ENCODE assay signal across 8 cellular contexts in genomic region chr1:99970713-99971255, GRCh38. TPM values are rescaled to one million over a fixed set of nuclear protein-coding genes. Genes with fewer than 3 reads are reported as not detected.
DNase-seq lines count a peak whose midpoint lies in the region; TF ChIP-seq lines count a peak whose summit lies in the region.

No MANE protein-coding gene starts in this region.

- H3K4me1 ChIP-seq in ascending aorta (peaks cover 2 to 4% of the 10 kb centered on the region in 2 donors), liver (ENCODE audit: control insufficient read depth in 4 of 4, insufficient read depth in 4 of 4, low read length in 3 of 4) (peaks cover 5 to 46% (median 23%) of the 10 kb centered on the region in 4 donors)

- intact Hi-C loops in ascending aorta (cut with DNase I): no loop called here

- TF ChIP-seq RAD21 in liver (IDR thresholded peaks at IDR 0.05): no peak

- no peaks in the 10 kb centered on the region for H3K27me3 Mint-ChIP-seq in activated naive CD4-positive, alpha-beta T cell treated with anti-CD3 and anti-CD28 coated beads, Interleukin-2, amount 50 U/mL, for 24 hours
- H3K27me3 Mint-ChIP-seq in type B pancreatic cell: no peaks in the 10 kb centered on the region

- peaks cover 4% of the 10 kb centered on the region for H3K36me3 Mint-ChIP-seq in activated naive CD4-positive, alpha-beta T cell treated with anti-CD3 and anti-CD28 coated beads, Interleukin-2, amount 50 U/mL, for 24 hours
- peaks cover 6% of the 10 kb centered on the region for H3K36me3 Mint-ChIP-seq in type B pancreatic cell

- peaks cover 7 to 10% of the 10 kb centered on the region in 2 donors for H3K36me3 ChIP-seq in ascending aorta
- peaks cover 0 to 4% (median 0%) of the 10 kb centered on the region in 4 donors for H3K36me3 ChIP-seq in liver (ENCODE audit: control insufficient read depth in 4 of 4, insufficient read depth in 3 of 4, low read depth in 1 of 4, low read length in 3 of 4)

- peak overlapping the region; percentile 46 to 57 for H3K9ac ChIP-seq in liver (ENCODE audit: low read depth in 1 of 2, low read length in 2 of 2)

- H3K4me3 ChIP-seq in ascending aorta: peak overlapping the region; percentile 82 to 85
- H3K4me3 ChIP-seq in liver (ENCODE audit: low read depth in 1 of 3, low read length in 3 of 3): peak overlapping the region; percentile 66 to 93 (median 68)

- DNase-seq in activated naive CD4-positive, alpha-beta T cell (lab: John Stamatoyannopoulos, UW): no peak
- DNase-seq in ascending aorta (ENCODE audit: low spot score in 2 of 2): no peak
- DNase-seq in type B pancreatic cell (ENCODE audit: extremely low spot score, unreplicated experiment): no peak
- no peak for DNase-seq in NOMO-1 treated with DMSO at 0.1 percent for 48 hours (lab: John Stamatoyannopoulos, UW; ENCODE audit: unreplicated experiment)
- DNase-seq in GDM1 (lab: John Stamatoyannopoulos, UW): no peak
- no peak for DNase-seq in KG1 (lab: John Stamatoyannopoulos, UW)

- H3K9me3 Mint-ChIP-seq in activated naive CD4-positive, alpha-beta T cell treated with anti-CD3 and anti-CD28 coated beads, Interleukin-2, amount 50 U/mL, for 24 hours: no peaks in the 10 kb centered on the region
- no peaks in the 10 kb centered on the region for H3K9me3 Mint-ChIP-seq in type B pancreatic cell

- no peak for TF ChIP-seq CTCF in ascending aorta (IDR thresholded peaks at IDR 0.05)
- no peak for TF ChIP-seq CTCF in liver (IDR thresholded peaks at IDR 0.05; ENCODE audit: low read depth, low read length, missing input control)
- no peak for TF ChIP-seq CTCF in type B pancreatic cell (conservative IDR thresholded peaks at IDR 0.05)

- H3K27ac ChIP-seq in ascending aorta: no peak overlapping the region
- no peak overlapping the region for H3K27ac ChIP-seq in liver (ENCODE audit: low read depth in 1 of 2, low read length in 2 of 2)

- peak overlapping the region; percentile 94 for H3K4me3 Mint-ChIP-seq in activated naive CD4-positive, alpha-beta T cell treated with anti-CD3 and anti-CD28 coated beads, Interleukin-2, amount 50 U/mL, for 24 hours
- H3K4me3 Mint-ChIP-seq in type B pancreatic cell: peak overlapping the region; percentile 98

- H3K27ac Mint-ChIP-seq in activated naive CD4-positive, alpha-beta T cell treated with anti-CD3 and anti-CD28 coated beads, Interleukin-2, amount 50 U/mL, for 24 hours: peak overlapping the region; percentile 91
- peak overlapping the region; percentile 99 for H3K27ac Mint-ChIP-seq in type B pancreatic cell

- H3K27me3 ChIP-seq in ascending aorta (no peaks in the 10 kb centered on the region), liver (ENCODE audit: control insufficient read depth in 4 of 4, insufficient read depth in 4 of 4, low read length in 3 of 4) (no peaks in the 10 kb centered on the region)

- H3K9me3 ChIP-seq in ascending aorta (no peaks in the 10 kb centered on the region), liver (ENCODE audit: control insufficient read depth in 4 of 4, low read length in 3 of 4) (no peaks in the 10 kb centered on the region)

- peaks cover 36% of the 10 kb centered on the region for H3K4me1 Mint-ChIP-seq in activated naive CD4-positive, alpha-beta T cell treated with anti-CD3 and anti-CD28 coated beads, Interleukin-2, amount 50 U/mL, for 24 hours
- H3K4me1 Mint-ChIP-seq in type B pancreatic cell (ENCODE audit: unreplicated experiment): peaks cover 9% of the 10 kb centered on the region

- 48% methylated on average over 7 of the region's 7 CpGs for WGBS in liver

TF ChIP-seq in liver, 16 proteins besides CTCF, POLR2A, EP300 and RAD21:
- TF ChIP-seq GABPA (IDR thresholded peaks at IDR 0.05 in 1 of 2, conservative IDR thresholded peaks at IDR 0.05 in 1 of 2): no peak
- no peak for TF ChIP-seq ZBTB33 (IDR thresholded peaks at IDR 0.05)
- TF ChIP-seq MAX (IDR thresholded peaks at IDR 0.05): no peak
- TF ChIP-seq ATF3 (IDR thresholded peaks at IDR 0.05): no peak
- TF ChIP-seq REST (IDR thresholded peaks at IDR 0.05): no peak
- no peak for TF ChIP-seq FOXA2 (IDR thresholded peaks at IDR 0.05)
- TF ChIP-seq YY1 (IDR thresholded peaks at IDR 0.05): no peak
- TF ChIP-seq SP1 (IDR thresholded peaks at IDR 0.05): no peak
- no peak for TF ChIP-seq NR2F2 (IDR thresholded peaks at IDR 0.05)
- TF ChIP-seq HNF4A (conservative IDR thresholded peaks at IDR 0.05): no peak
- no peak for TF ChIP-seq RXRA (IDR thresholded peaks at IDR 0.05)
- TF ChIP-seq EGR1 (IDR thresholded peaks at IDR 0.05; ENCODE audit: low read depth in 2 of 2): no peak
- TF ChIP-seq HNF4G (IDR thresholded peaks at IDR 0.05): no peak
- no peak for TF ChIP-seq TAF1 (conservative IDR thresholded peaks at IDR 0.05)
- no peak for TF ChIP-seq FOXA1 (IDR thresholded peaks at IDR 0.05)

RNA-seq across cellular contexts. Expression of gene SLC35A3, which starts 1.0 kb away (rescaled TPM):
- 8.4 TPM for total RNA-seq in ascending aorta
- 10 to 100 TPM; 14.1 to 35.1 TPM for total RNA-seq in liver
- 10 to 100 TPM; 12.1 to 14.8 TPM for polyA plus RNA-seq in liver
- 26.7 and 45.0 TPM in 2 replicates for total RNA-seq in type B pancreatic cell (ENCODE audit: low replicate concordance)
